ENCODE assay signal across 1 cellular context in the genomic region with DNA sequence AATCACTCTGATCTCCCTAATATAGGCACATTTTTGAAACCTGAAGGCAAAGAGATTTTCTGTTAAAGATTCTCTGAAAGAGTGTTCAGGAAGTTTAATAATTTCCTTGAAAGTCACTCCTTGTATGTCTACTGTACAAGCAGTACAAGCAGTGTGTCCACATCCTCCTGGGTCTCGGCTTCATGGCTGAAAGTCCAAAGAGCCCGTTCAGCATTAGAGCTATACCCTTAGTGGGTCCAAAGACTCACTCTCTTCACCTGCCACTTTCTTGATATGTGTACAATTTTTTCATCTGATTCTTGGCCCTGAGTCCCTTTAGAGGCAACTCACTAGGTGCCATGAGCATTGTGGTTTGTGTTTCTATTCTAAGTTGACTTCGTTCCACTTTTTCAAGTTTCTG.
TF ChIP-seq lines count a peak whose summit lies in the region.

No MANE protein-coding gene starts in this region.

TF ChIP-seq in GM12878, 131 proteins besides CTCF, POLR2A, EP300 and RAD21 (continued from another document):
- TF ChIP-seq, protein P1, sequence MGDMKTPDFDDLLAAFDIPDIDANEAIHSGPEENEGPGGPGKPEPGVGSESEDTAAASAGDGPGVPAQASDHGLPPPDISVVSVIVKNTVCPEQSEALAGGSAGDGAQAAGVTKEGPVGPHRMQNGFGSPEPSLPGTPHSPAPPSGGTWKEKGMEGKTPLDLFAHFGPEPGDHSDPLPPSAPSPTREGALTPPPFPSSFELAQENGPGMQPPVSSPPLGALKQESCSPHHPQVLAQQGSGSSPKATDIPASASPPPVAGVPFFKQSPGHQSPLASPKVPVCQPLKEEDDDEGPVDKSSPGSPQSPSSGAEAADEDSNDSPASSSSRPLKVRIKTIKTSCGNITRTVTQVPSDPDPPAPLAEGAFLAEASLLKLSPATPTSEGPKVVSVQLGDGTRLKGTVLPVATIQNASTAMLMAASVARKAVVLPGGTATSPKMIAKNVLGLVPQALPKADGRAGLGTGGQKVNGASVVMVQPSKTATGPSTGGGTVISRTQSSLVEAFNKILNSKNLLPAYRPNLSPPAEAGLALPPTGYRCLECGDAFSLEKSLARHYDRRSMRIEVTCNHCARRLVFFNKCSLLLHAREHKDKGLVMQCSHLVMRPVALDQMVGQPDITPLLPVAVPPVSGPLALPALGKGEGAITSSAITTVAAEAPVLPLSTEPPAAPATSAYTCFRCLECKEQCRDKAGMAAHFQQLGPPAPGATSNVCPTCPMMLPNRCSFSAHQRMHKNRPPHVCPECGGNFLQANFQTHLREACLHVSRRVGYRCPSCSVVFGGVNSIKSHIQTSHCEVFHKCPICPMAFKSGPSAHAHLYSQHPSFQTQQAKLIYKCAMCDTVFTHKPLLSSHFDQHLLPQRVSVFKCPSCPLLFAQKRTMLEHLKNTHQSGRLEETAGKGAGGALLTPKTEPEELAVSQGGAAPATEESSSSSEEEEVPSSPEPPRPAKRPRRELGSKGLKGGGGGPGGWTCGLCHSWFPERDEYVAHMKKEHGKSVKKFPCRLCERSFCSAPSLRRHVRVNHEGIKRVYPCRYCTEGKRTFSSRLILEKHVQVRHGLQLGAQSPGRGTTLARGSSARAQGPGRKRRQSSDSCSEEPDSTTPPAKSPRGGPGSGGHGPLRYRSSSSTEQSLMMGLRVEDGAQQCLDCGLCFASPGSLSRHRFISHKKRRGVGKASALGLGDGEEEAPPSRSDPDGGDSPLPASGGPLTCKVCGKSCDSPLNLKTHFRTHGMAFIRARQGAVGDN (IDR thresholded peaks at IDR 0.05) = no peak
- TF ChIP-seq SRF (IDR thresholded peaks at IDR 0.05; ENCODE audit: low read depth in 2 of 2, low read length in 2 of 2) (no peak), ZNF207 (IDR thresholded peaks at IDR 0.05; ENCODE audit: borderline replicate concordance) (no peak)
